1 cellular context compared by ENCODE assay signal in genomic region chr1:189764391-189765320, GRCh38.
TF ChIP-seq lines count a peak whose summit lies in the region.

No MANE protein-coding gene starts in this region.

TF ChIP-seq in GM23338, 12 proteins besides CTCF, POLR2A, EP300 and RAD21 (continued from another document):
- TF ChIP-seq ZNF462 (CRISPR knock-in tag; IDR thresholded peaks at IDR 0.05) (no peak), EZH2 (IDR thresholded peaks at IDR 0.05; ENCODE audit: low read depth, unreplicated experiment) (no peak), JUNB (IDR thresholded peaks at IDR 0.05; ENCODE audit: unreplicated experiment) (no peak), EZH2phosphoT487 (IDR thresholded peaks at IDR 0.05; ENCODE audit: unreplicated experiment) (no peak)
